Comparison of ENCODE assay signal across 18 cellular contexts in the genomic region with DNA sequence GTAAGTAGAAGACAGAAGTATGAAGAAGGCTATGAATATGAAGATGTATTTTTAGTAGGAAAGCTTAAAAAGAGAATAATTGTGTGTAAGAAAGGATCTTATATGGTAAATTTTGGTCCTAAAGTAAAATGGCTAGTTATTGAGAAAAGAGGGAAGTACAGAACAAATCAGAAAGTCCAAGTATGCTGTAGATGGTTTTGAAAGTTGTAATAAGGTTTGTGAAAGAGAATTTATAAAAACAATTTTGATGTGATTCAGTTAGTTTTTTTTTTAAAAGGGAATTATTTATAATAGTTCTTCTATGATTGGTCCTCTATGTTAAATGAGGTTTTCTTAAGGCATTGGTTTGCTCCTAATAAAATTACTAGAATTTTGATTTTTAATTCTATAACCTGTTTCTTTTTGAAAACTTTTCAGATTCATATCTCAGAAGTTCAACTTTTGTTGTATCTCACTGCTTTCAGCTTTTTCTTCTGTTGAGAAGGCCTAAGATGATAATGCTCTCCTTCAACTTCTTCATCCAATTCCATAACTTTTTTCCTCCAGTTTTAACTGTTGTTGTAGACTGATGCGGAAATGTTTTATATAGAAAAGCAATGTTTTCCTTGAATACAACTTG.
"Had no signal": no experiment of that assay in that cellular context is flagged by ENCODE, and none has a peak within 500 bp of the region (broad histone marks: within the 10 kb centered on the region; RNA-seq: fewer than 3 reads in every experiment).

No MANE protein-coding gene starts in this region.

- DNase-seq: activated naive CD4-positive, alpha-beta T cell treated with anti-CD3 and anti-CD28 coated beads for 36 hours; activated naive CD8-positive, alpha-beta T cell treated with anti-CD3 and anti-CD28 coated beads, Interleukin-2, amount 50 U/mL, for 24 hours; activated T-cell treated with anti-CD3 and anti-CD28 coated beads for 4 hours; aorta; cerebellar nuclear complex; dermis blood vessel endothelial cell; gastrocnemius medialis; heart right ventricle; left colon; lower lobe of right lung; midbrain; ovary; stimulated activated CD4-positive, alpha-beta T cell treated with anti-CD3 and anti-CD28 coated beads, Interleukin-1b, Interleukin-23, amount 100 ng/mL, for 48 hours; stimulated activated naive CD8-positive, alpha-beta T cell treated with anti-CD3 and anti-CD28 coated beads, Interleukin-15, amount 100 ng/mL, for 72 hours; T1000; upper lobe of right lung had no signal

- H3K9me3 ChIP-seq: gastrocnemius medialis, lower lobe of right lung, ovary, thoracic aorta, upper lobe of right lung had no signal

- H3K27ac ChIP-seq: breast epithelium, gastrocnemius medialis, heart right ventricle, lower lobe of right lung, ovary, thoracic aorta, upper lobe of right lung had no signal

- H3K4me1 ChIP-seq: breast epithelium, gastrocnemius medialis, heart right ventricle, lower lobe of right lung, upper lobe of right lung had no signal

- H3K4me3 ChIP-seq: breast epithelium, gastrocnemius medialis, heart right ventricle, lower lobe of right lung, ovary, thoracic aorta, upper lobe of right lung had no signal

- H3K36me3 ChIP-seq: breast epithelium, gastrocnemius medialis, heart right ventricle, lower lobe of right lung, ovary, thoracic aorta, upper lobe of right lung had no signal

- H3K27me3 ChIP-seq: breast epithelium, gastrocnemius medialis, heart right ventricle, ovary, upper lobe of right lung had no signal
